11 cellular contexts compared by ENCODE assay signal in the genomic region with DNA sequence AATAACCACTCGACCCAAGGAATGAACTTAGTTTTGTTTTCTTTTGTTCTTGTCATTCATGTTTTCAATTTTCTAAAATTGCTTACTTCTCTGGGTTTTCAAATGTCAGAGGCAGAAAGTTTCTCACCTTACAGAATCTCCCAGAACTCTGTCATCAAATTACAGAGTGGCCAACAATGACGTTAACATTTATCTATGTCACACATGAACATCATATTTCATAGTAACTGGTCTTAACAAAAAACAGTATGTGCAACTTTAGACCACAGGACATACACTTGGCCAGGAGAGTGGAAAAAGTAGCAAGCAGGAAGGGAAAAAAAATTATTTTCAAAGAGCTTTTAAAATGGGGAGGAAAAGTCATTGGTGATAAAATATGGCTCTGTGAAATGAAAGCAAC.
"Had no signal": no experiment of that assay in that cellular context is flagged by ENCODE, and none has a peak within 500 bp of the region (broad histone marks: within the 10 kb centered on the region; RNA-seq: fewer than 3 reads in every experiment).

No MANE protein-coding gene starts in this region.

- H3K36me3 ChIP-seq: HAP-1 had no signal

- FAIRE-seq: H1, H54 had no signal

- H3K9me3 ChIP-seq: HAP-1 had no signal

- H3K4me1 ChIP-seq: HAP-1 had no signal

- H3K4me3 Mint-ChIP-seq: GM23338, H9, HFFc6 had no signal

- H3K9ac ChIP-seq: GM23248 had no signal

- H3K4me2 ChIP-seq: GM23338 had no signal

- ATAC-seq: GM23338, HCT116 had no signal

- DNase-seq: GM23248, GOT3, H7, H9, HCEC 1CT, HFFc6 had no signal

- H2AFZ ChIP-seq: GM23248, GM23338 had no signal

- H3K4me1 Mint-ChIP-seq: GM23338 had no signal

- H3K27ac Mint-ChIP-seq: GM23338, H9, HFFc6 had no signal

- H3K27ac ChIP-seq: GM23248 had no signal

- H3K4me3 ChIP-seq: GM23248, GM23338, HAP-1 had no signal
